In the genomic region with DNA sequence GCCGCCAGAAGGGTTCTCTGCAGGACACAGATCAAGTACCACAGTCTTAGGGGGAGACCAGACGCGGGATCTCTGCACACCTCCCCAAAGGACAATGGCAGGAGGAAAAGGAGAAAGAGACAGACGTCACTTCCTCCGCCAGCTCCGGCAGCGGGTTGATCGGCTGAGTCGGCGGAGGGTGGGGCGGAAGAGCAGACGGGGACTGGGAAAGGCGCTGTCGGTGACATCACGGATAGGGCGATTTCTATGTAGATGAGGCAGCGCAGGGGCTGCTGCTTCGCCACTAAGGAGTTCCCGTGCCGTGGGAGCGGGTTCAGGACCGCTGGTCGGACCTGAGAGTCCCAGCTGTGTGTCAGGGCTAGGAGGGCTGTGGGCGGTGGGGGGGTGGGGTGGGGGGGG, we compare ENCODE assay signal across 8 cellular contexts. TPM values are rescaled to one million over a fixed set of nuclear protein-coding genes. Genes with fewer than 3 reads are reported as not detected.
DNase-seq lines count a peak whose midpoint lies in the region; ATAC-seq and TF ChIP-seq lines count a peak whose summit lies in the region.
"Not testable (repeated sequence)": the region's sequence is repeated elsewhere in the genome, so short reads cannot be mapped to it uniquely, and the experiment has no call there.

No MANE protein-coding gene starts in this region.

- not testable (repeated sequence) for H3K9me3 ChIP-seq in BE2C, left lung

- TF ChIP-seq CTCF in BE2C (IDR thresholded peaks at IDR 0.05; ENCODE audit: low read depth, low read length); MCF 10A (IDR thresholded peaks at IDR 0.05; ENCODE audit: unreplicated experiment); left lung (IDR thresholded peaks at IDR 0.05): not testable (repeated sequence)

- peak overlapping the region; percentile 96 for H3K27ac Mint-ChIP-seq in MCF 10A (ENCODE audit: low read depth, unreplicated experiment)

- H3K27me3 ChIP-seq in BE2C, left lung: not testable (repeated sequence)

- peak overlapping the region; percentile 82 to 85 for H3K27ac ChIP-seq in left lung

- intact Hi-C loops in MCF 10A (cut with micrococcal nuclease); left lung (cut with DNase I): not testable (repeated sequence)

- not testable (repeated sequence) for BruUV-seq in MCF 10A (replicated peaks; lab: Mats Ljungman, UMichigan)

- DNase-seq in BE2C, result peak; percentile 69
- DNase-seq in NCI-H526 (lab: John Stamatoyannopoulos, UW), result peak; percentile 62 to 64
- not testable (repeated sequence) for DNase-seq in MCF 10A (ENCODE audit: unreplicated experiment)
- DNase-seq in left lung, result peak; percentile 61 to 79
- peak; percentile 69 for DNase-seq in stimulated activated CD4-positive, alpha-beta T cell treated with anti-CD3 and anti-CD28 coated beads, Interleukin-15, amount 100 ng/mL, for 24 hours

- POLR2A ChIA-PET in MCF 10A (lab: Yijun Ruan, JAX), result interaction anchor here (0.8 to 1.0 kb wide), 2 partner anchors 328 to 676 kb away, joined by 3 read pairs; no protein-coding TSS in a partner anchor

- peak overlapping the region; percentile 90 for H3K4me3 Mint-ChIP-seq in MCF 10A (ENCODE audit: unreplicated experiment)

- CTCF ChIA-PET in MCF 10A (lab: Yijun Ruan, JAX), result not testable (repeated sequence)

- H3K27me3 Mint-ChIP-seq in MCF 10A (ENCODE audit: insufficient read depth, unreplicated experiment), result not testable (repeated sequence)

- not testable (repeated sequence) for H3K36me3 ChIP-seq in BE2C, left lung

- not testable (repeated sequence) for H3K9me3 Mint-ChIP-seq in MCF 10A (ENCODE audit: unreplicated experiment)

- ATAC-seq in GM21367 (IDR thresholded peaks at IDR 0.05; ENCODE audit: unreplicated experiment) (peak; percentile 55), HG03439 (IDR thresholded peaks at IDR 0.05; ENCODE audit: unreplicated experiment) (peak; percentile 43), left lung (peak; percentile 89)
- ATAC-seq in activated CD4-positive, CD25-positive, alpha-beta regulatory T cell treated with anti-CD3 and anti-CD28 coated beads, Interleukin-2, amount 50 U/mL, for 24 hours, result peak; percentile 32

- not testable (repeated sequence) for H3K4me1 Mint-ChIP-seq in MCF 10A (ENCODE audit: insufficient read depth, unreplicated experiment)

- H3K36me3 Mint-ChIP-seq in MCF 10A (ENCODE audit: insufficient read depth, unreplicated experiment), result peaks cover 13% of the 10 kb centered on the region

- H3K4me1 ChIP-seq in BE2C, left lung: not testable (repeated sequence)

- H3K4me3 ChIP-seq in BE2C (ENCODE audit: low read depth, low read length) (peak overlapping the region; percentile 43), left lung (peak overlapping the region; percentile 25 to 44)

RNA-seq across cellular contexts. Expression of gene PPIAL4D, which starts 38.7 kb away (rescaled TPM):
- 2.0 TPM for polyA plus RNA-seq in BE2C (2012; ENCODE audit: insufficient read depth, insufficient read length, low read depth)
- total RNA-seq in MCF 10A (2022), result not detected in 2 replicates
- total RNA-seq in left lung, result not detected

Comparison
In these comparisons a context has a peak if more than half of its experiments do, and no peak if none do; other contexts are left out.
1. ATAC-seq: peak in every context shown above with its lines; median percentile 89 in left lung; 55 in GM21367; 43 in HG03439; 32 in activated CD4-positive, CD25-positive, alpha-beta regulatory T cell treated with anti-CD3 and anti-CD28 coated beads, Interleukin-2, amount 50 U/mL, for 24 hours.